In the genomic region with DNA sequence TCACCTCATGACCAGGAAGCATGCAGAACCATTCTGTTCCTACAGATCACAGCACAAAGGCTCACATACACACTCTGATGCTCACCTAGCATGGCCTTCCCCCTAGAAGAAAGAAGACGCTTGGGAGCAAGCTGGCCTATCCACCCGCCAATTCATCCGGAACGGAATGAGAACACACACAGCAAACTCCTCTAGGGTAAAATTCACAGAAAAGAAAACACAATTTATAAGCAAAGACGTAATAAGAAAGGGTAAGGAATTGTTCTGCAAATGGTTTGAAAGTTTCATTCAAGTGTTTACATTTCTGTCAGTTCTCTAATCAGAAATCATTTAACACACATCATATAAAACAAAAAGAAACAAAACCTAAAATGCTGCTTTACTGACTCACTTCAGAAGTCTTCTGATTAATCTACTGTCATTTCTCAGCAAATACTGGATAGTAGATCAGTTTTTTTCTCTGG, we compare ENCODE assay signal across 24 cellular contexts.
A peak's percentile ranks its signal among the peaks of the same experiment; 100 is the strongest.
DNase-seq lines count a peak whose midpoint lies in the region; ATAC-seq and TF ChIP-seq lines count a peak whose summit lies in the region.
"Had no signal": no experiment of that assay in that cellular context is flagged by ENCODE, and none has a peak within 500 bp of the region (broad histone marks: within the 10 kb centered on the region; RNA-seq: fewer than 3 reads in every experiment).

No MANE protein-coding gene starts in this region.

- H3K9me3 ChIP-seq in WERI-Rb-1 (ENCODE audit: severe bottlenecking): no peaks in the 10 kb centered on the region
- H3K9me3 ChIP-seq: sigmoid colon, thoracic aorta had no signal

- no peak overlapping the region for H3K4me3 ChIP-seq in WERI-Rb-1 (ENCODE audit: low read depth, low read length)
- H3K4me3 ChIP-seq: GM23248, sigmoid colon, thoracic aorta had no signal

- ATAC-seq in GM21390 (IDR thresholded peaks at IDR 0.05; ENCODE audit: unreplicated experiment) (no peak), GM19455 (IDR thresholded peaks at IDR 0.05; ENCODE audit: unreplicated experiment) (no peak)

- in situ Hi-C loops in ACHN (cut with HindIII; ENCODE audit: low pct_ligation_motif_present, low pct_unique_long_range_greater_than_20kb, low sequenced_read_pairs): no loop called here

- H3K9me3 Mint-ChIP-seq in IgD-negative memory B cell: no peaks in the 10 kb centered on the region
- H3K9me3 Mint-ChIP-seq in mesothelial cell of epicardium: peaks cover 6% of the 10 kb centered on the region
- H3K9me3 Mint-ChIP-seq: stimulated activated effector memory CD8-positive, alpha-beta T cell treated with anti-CD3 and anti-CD28 coated beads, Interleukin-12 subunit alpha, Interleukin-12 subunit beta, amount 100 ng/mL, for 72 hours had no signal

- H3K27ac Mint-ChIP-seq in IgD-negative memory B cell: peak overlapping the region in 2 of 3 donors; percentile 18 to 60
- peak overlapping the region; percentile 37 for H3K27ac Mint-ChIP-seq in mesothelial cell of epicardium

- H3K36me3 ChIP-seq in WERI-Rb-1: no peaks in the 10 kb centered on the region
- H3K36me3 ChIP-seq: sigmoid colon, thoracic aorta had no signal

- no peaks in the 10 kb centered on the region for H3K27me3 ChIP-seq in WERI-Rb-1 (ENCODE audit: insufficient read depth, low read depth, severe bottlenecking)
- H3K27me3 ChIP-seq: sigmoid colon had no signal

- H3K4me1 Mint-ChIP-seq in IgD-negative memory B cell (peaks cover 49 to 56% (median 52%) of the 10 kb centered on the region in 3 donors), mesothelial cell of epicardium (peaks cover 57% of the 10 kb centered on the region)

- H3K36me3 Mint-ChIP-seq in IgD-negative memory B cell (peaks cover 9% of the 10 kb centered on the region), mesothelial cell of epicardium (peaks cover 6% of the 10 kb centered on the region)
- H3K36me3 Mint-ChIP-seq: stimulated activated effector memory CD8-positive, alpha-beta T cell treated with anti-CD3 and anti-CD28 coated beads, Interleukin-12 subunit alpha, Interleukin-12 subunit beta, amount 100 ng/mL, for 72 hours had no signal

- H3K27ac ChIP-seq in WERI-Rb-1: no peak overlapping the region
- H3K27ac ChIP-seq: GM23248, sigmoid colon, thoracic aorta had no signal

- no peaks in the 10 kb centered on the region for H3K27me3 Mint-ChIP-seq in IgD-negative memory B cell
- no peaks in the 10 kb centered on the region for H3K27me3 Mint-ChIP-seq in mesothelial cell of epicardium (ENCODE audit: low read depth)

- no peak for TF ChIP-seq CTCF in mesothelial cell of epicardium (IDR thresholded peaks at IDR 0.05; ENCODE audit: unreplicated experiment)
- no peak for TF ChIP-seq CTCF in WERI-Rb-1 (IDR thresholded peaks at IDR 0.05; ENCODE audit: low read depth, low read length)

- DNase-seq in ACHN: peak; percentile 30
- DNase-seq in astrocyte of the hippocampus (ENCODE audit: low read depth, low spot score): peak; percentile 45
- no peak for DNase-seq in mesothelial cell of epicardium (ENCODE audit: low spot score in 2 of 2, unreplicated experiment in 2 of 2)
- no peak for DNase-seq in WERI-Rb-1
- DNase-seq in NOMO-1 (lab: John Stamatoyannopoulos, UW; ENCODE audit: unreplicated experiment in 2 of 2): no peak
- DNase-seq: activated CD4-positive, alpha-beta T cell treated with anti-CD3 and anti-CD28 coated beads, Interleukin-2, amount 50 U/mL, for 4 hours; activated naive CD4-positive, alpha-beta T cell treated with anti-CD3 and anti-CD28 coated beads, Interleukin-2, amount 50 U/mL, for 16 hours; activated T-cell treated with anti-CD3 and anti-CD28 coated beads, Interleukin-2, amount 50 U/mL, for 1 hour; aorta; cerebellar nuclear complex; effector CD8-positive, alpha-beta T cell; GF-D8; GM23248; head of caudate nucleus; NCI-H2107; NCI-H748 treated with DMSO at 0.1 percent for 48 hours; occipital lobe; SHP77 treated with DMSO at 0.1 percent for 48 hours; sigmoid colon had no signal

- H3K4me3 Mint-ChIP-seq in IgD-negative memory B cell: no peak overlapping the region
- no peak overlapping the region for H3K4me3 Mint-ChIP-seq in mesothelial cell of epicardium
- H3K4me3 Mint-ChIP-seq: stimulated activated effector memory CD8-positive, alpha-beta T cell treated with anti-CD3 and anti-CD28 coated beads, Interleukin-12 subunit alpha, Interleukin-12 subunit beta, amount 100 ng/mL, for 72 hours had no signal

Comparison
In these comparisons a context has a peak if more than half of its experiments do, and no peak if none do; other contexts are left out.
1. DNase-seq: peak in ACHN (single experiment) and astrocyte of the hippocampus (single experiment); none in mesothelial cell of epicardium (0 of 2), WERI-Rb-1 (single experiment) and NOMO-1 (0 of 2).